2 cellular contexts compared by ENCODE assay signal in genomic region chrX:421646-422325, GRCh38.
TF ChIP-seq lines count a peak whose summit lies in the region.

No MANE protein-coding gene starts in this region.

TF ChIP-seq in GM23338, 12 proteins besides CTCF, POLR2A, EP300 and RAD21 (continued from another document):
- TF ChIP-seq ZNF462 (CRISPR knock-in tag; IDR thresholded peaks at IDR 0.05): no peak
- TF ChIP-seq NANOG (IDR thresholded peaks at IDR 0.05; ENCODE audit: borderline replicate concordance): no peak
- TF ChIP-seq JUNB (IDR thresholded peaks at IDR 0.05; ENCODE audit: unreplicated experiment): no peak
- TF ChIP-seq ZNF331 (CRISPR knock-in tag; IDR thresholded peaks at IDR 0.05; ENCODE audit: low read depth): no peak
- no peak for TF ChIP-seq STAT1 (IDR thresholded peaks at IDR 0.05; ENCODE audit: unreplicated experiment)
- no peak for TF ChIP-seq ZNF114 (CRISPR knock-in tag; IDR thresholded peaks at IDR 0.05)
- no peak for TF ChIP-seq POLR2AphosphoS5 (IDR thresholded peaks at IDR 0.05; ENCODE audit: low read depth)
- TF ChIP-seq CREB1 (CRISPR knock-in tag; IDR thresholded peaks at IDR 0.05; ENCODE audit: low read depth): no peak
- TF ChIP-seq EZH2phosphoT487 (IDR thresholded peaks at IDR 0.05; ENCODE audit: unreplicated experiment): no peak
- TF ChIP-seq REST (IDR thresholded peaks at IDR 0.05; ENCODE audit: unreplicated experiment): no peak
- TF ChIP-seq ETS1 (IDR thresholded peaks at IDR 0.05): no peak

TF ChIP-seq in H1, 55 proteins besides CTCF, POLR2A, EP300 and RAD21 (continued from another document):
- TF ChIP-seq SP2 (IDR thresholded peaks at IDR 0.05; ENCODE audit: low read length) (no peak), RNF2 (IDR thresholded peaks at IDR 0.05; ENCODE audit: borderline replicate concordance, low read depth, low read length, missing control alignments, poor library complexity, severe bottlenecking) (no peak), MAFK (IDR thresholded peaks at IDR 0.05; ENCODE audit: low read depth, low read length) (no peak), CBX8 (IDR thresholded peaks at IDR 0.05; ENCODE audit: borderline replicate concordance, low read depth, low read length) (no peak), SP1 (IDR thresholded peaks at IDR 0.05; ENCODE audit: low read depth, low read length) (no peak), NRF1 (IDR thresholded peaks at IDR 0.05; ENCODE audit: low read depth, low read length) (no peak), ZNF274 (IDR thresholded peaks at IDR 0.05; ENCODE audit: borderline replicate concordance, extremely low read depth, low read length) (no peak)
